In the genomic region with DNA sequence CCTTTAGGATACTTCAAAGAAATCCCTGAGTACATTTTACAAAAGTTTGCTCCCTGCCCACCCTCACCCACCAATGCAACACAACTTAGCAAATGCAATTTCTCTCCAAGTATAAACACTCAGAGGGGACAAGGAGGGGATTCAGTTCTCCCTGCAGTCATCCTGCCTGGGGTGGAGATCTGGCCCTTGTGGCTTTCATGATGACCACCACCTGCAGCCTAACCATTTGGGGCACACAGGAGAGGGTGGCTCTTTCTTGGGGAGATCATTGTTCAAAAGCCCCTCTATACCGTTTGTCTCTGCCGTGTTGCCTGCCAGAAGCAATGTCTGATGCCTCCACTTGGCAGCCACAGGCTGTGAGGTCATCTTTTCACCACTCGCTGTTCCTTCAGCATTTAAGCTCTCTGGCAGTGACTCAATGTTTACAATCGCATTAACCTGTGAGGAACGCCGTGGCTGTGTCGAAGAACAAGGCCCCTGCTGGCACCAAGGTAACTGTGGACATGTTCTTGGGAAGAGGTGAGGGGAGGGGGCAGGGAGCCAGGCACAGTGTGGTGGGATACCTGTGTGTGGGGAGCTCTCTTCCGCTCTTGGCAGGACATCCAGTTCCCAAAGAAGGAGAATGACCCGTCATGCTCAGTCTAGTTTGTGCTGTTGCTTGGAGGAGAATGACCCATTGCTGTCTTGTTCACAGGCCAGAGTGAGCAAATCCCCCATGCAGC, we compare ENCODE assay signal across 10 cellular contexts.
DNase-seq lines count a peak whose midpoint lies in the region; ATAC-seq and TF ChIP-seq lines count a peak whose summit lies in the region.
"Had no signal": no experiment of that assay in that cellular context is flagged by ENCODE, and none has a peak within 500 bp of the region (broad histone marks: within the 10 kb centered on the region; RNA-seq: fewer than 3 reads in every experiment).

No MANE protein-coding gene starts in this region.

- POLR2A ChIA-PET in A673 (lab: Charles Lee; ENCODE audit: low non-redundant PET): no interaction called here

- H3K4ac ChIP-seq in mesendoderm (ENCODE audit: low read depth, low read length): no peak overlapping the region

- no peak overlapping the region for H3K18ac ChIP-seq in mesendoderm (ENCODE audit: low read length)

- H2AK5ac ChIP-seq in mesendoderm (ENCODE audit: low read length): no peak overlapping the region

- H3K4me1 ChIP-seq in mesendoderm (ENCODE audit: control insufficient read depth, low read depth, low read length): peaks cover 3% of the 10 kb centered on the region
- no peaks in the 10 kb centered on the region for H3K4me1 ChIP-seq in A673 (ENCODE audit: insufficient read depth, low read length, poor library complexity, severe bottlenecking)
- no peaks in the 10 kb centered on the region for H3K4me1 ChIP-seq in HAP-1
- H3K4me1 ChIP-seq: neural progenitor cell had no signal

- WGBS in mesendoderm (ENCODE audit: extremely low coverage, insufficient coverage, low lambda C conversion rate): no CpG with 5 or more reads among the region's 9 CpGs

- H3K4me3 ChIP-seq in brain microvascular endothelial cell (ENCODE audit: low read depth, low read length): no peak overlapping the region
- no peak overlapping the region for H3K4me3 ChIP-seq in mesendoderm (ENCODE audit: low read length)
- H3K4me3 ChIP-seq in A673 (ENCODE audit: low read depth, low read length, poor library complexity, severe bottlenecking): no peak overlapping the region
- H3K4me3 ChIP-seq in HAP-1: no peak overlapping the region
- H3K4me3 ChIP-seq: neural progenitor cell had no signal

- H3K4me2 ChIP-seq in mesendoderm (ENCODE audit: low read length): no peak overlapping the region
- H3K4me2 ChIP-seq: neural progenitor cell had no signal

- TF ChIP-seq CTCF in brain microvascular endothelial cell (IDR thresholded peaks at IDR 0.05; ENCODE audit: low read depth, low read length, missing control alignments) (peak; percentile 24), A673 (conservative IDR thresholded peaks at IDR 0.05; ENCODE audit: low read depth, low read length) (no peak)

- peak overlapping the region; percentile 7 for H3K23ac ChIP-seq in mesendoderm (ENCODE audit: low read length)

- H2BK15ac ChIP-seq in mesendoderm (replicated peaks; ENCODE audit: low read depth): no peak overlapping the region

- no peaks in the 10 kb centered on the region for H3K79me2 ChIP-seq in mesendoderm (ENCODE audit: control insufficient read depth, insufficient read depth, low read length)

- H4K8ac ChIP-seq in mesendoderm (ENCODE audit: low read depth, low read length): no peak overlapping the region

- no TSS peak for BruUV-seq in A673 (replicated peaks; lab: Mats Ljungman, UMichigan)

- no peaks in the 10 kb centered on the region for H3K79me1 ChIP-seq in mesendoderm (ENCODE audit: low read length)

- H3K9ac ChIP-seq in mesendoderm (ENCODE audit: low read length): no peak overlapping the region
- H3K9ac ChIP-seq: neural progenitor cell had no signal

- H3K9me3 ChIP-seq in A673 (ENCODE audit: low read depth, low read length, poor library complexity, severe bottlenecking): no peaks in the 10 kb centered on the region
- H3K9me3 ChIP-seq in HAP-1: no peaks in the 10 kb centered on the region

- H2BK5ac ChIP-seq in mesendoderm (ENCODE audit: low read length): no peak overlapping the region

- no peak overlapping the region for H2BK120ac ChIP-seq in mesendoderm (ENCODE audit: low read depth, low read length)

- CTCF ChIA-PET in A673 (lab: Charles Lee): no interaction called here

- H3K27me3 ChIP-seq in brain microvascular endothelial cell (replicated peaks) (no peaks in the 10 kb centered on the region), mesendoderm (ENCODE audit: insufficient read depth, low read length, poor library complexity) (no peaks in the 10 kb centered on the region), A673 (replicated peaks; ENCODE audit: insufficient read depth, low read depth, low read length, poor library complexity) (no peaks in the 10 kb centered on the region), HAP-1 (ENCODE audit: low read depth) (no peaks in the 10 kb centered on the region)
- H3K27me3 ChIP-seq: neural progenitor cell had no signal

- ATAC-seq in GM21529 (IDR thresholded peaks at IDR 0.05; ENCODE audit: unreplicated experiment): no peak

- peak overlapping the region; percentile 17 for H3K27ac ChIP-seq in brain microvascular endothelial cell
- no peak overlapping the region for H3K27ac ChIP-seq in mesendoderm (ENCODE audit: low read depth, low read length)
- no peak overlapping the region for H3K27ac ChIP-seq in A673 (ENCODE audit: low read depth, low read length, poor library complexity, severe bottlenecking)
- H3K27ac ChIP-seq: neural progenitor cell had no signal

- H3K56ac ChIP-seq in mesendoderm (ENCODE audit: low read length): peak overlapping the region; percentile 30

- H3K36me3 ChIP-seq in brain microvascular endothelial cell (replicated peaks): no peaks in the 10 kb centered on the region
- H3K36me3 ChIP-seq in mesendoderm (ENCODE audit: control insufficient read depth, insufficient read depth, low read length): no peaks in the 10 kb centered on the region
- H3K36me3 ChIP-seq in A673 (ENCODE audit: insufficient read depth, low read length, poor library complexity, severe bottlenecking): no peaks in the 10 kb centered on the region
- no peaks in the 10 kb centered on the region for H3K36me3 ChIP-seq in HAP-1 (replicated peaks)
- H3K36me3 ChIP-seq: neural progenitor cell had no signal

- no peak overlapping the region for H4K5ac ChIP-seq in mesendoderm (ENCODE audit: low read length)

- DNase-seq in DMS153 (lab: John Stamatoyannopoulos, UW): peak; percentile 82
- DNase-seq in NCI-H2029 (lab: John Stamatoyannopoulos, UW): peak; percentile 92
- peak; percentile 68 for DNase-seq in brain microvascular endothelial cell
- DNase-seq in mesendoderm: peak; percentile 85
- no peak for DNase-seq in HuH-7 (ENCODE audit: low spot score)
- no peak for DNase-seq in A673 (ENCODE audit: low spot score)
- DNase-seq in HAP-1 (ENCODE audit: low spot score in 2 of 2): no peak
- DNase-seq: activated gamma-delta T cell treated with Interleukin-2 at 50 U/mL for 16 hours had no signal

- in situ Hi-C loops in brain microvascular endothelial cell (cut with HindIII; ENCODE audit: low pct_ligation_motif_present, low sequenced_read_pairs) (no loop called here), HAP-1 (cut with MboI; ENCODE audit: low sequenced_read_pairs) (no loop called here)

- intact Hi-C loops in A673 (cut with micrococcal nuclease; ENCODE audit: unreplicated experiment): no loop called here

Comparison
In these comparisons a context has a peak if more than half of its experiments do, and no peak if none do; other contexts are left out.
1. DNase-seq: peak in DMS153 (single experiment), NCI-H2029 (single experiment), brain microvascular endothelial cell (single experiment) and mesendoderm (single experiment); none in HuH-7 (single experiment), A673 (single experiment) and HAP-1 (0 of 2).